Comparison of ENCODE assay signal across 13 cellular contexts in the genomic region with DNA sequence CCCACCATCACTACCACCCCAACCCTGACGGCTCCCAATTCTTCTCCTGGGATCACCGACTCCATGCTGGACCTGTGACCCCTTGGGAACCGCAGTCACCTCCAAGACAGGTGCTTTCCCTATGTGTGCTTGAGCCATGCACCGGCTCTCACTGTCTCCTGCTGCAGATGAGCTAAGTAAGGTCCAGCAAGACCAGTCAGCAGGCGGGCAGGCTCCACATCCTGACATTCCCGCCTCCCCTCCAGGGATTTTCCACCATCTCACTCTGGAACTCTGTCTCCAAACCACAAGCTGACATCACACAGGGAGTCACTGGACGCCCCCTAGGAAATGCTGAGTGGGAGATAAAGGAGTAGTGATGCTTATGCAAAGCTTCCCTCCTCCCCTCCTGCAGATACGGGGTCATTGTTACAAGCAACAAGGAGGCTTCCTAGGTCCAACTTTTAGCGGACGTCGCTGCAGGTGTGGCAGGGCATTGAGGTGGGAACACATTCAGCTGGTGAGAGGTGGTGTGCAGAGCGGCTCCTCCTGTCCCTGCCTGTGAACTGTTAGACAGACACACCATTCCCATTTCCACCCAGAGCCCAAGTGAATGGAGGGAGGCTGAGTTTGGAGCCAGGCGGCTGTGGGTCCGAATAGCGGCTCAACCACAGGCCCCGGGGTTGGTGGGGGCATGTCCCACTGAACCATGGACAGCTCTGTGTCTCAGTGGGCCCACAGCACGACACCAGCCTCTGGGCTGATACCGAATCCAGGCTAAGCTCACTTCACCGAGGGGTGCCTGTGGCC.
"Had no signal": no experiment of that assay in that cellular context is flagged by ENCODE, and none has a peak within 500 bp of the region (broad histone marks: within the 10 kb centered on the region; RNA-seq: fewer than 3 reads in every experiment).

No MANE protein-coding gene starts in this region.

- H3K9me3 ChIP-seq: psoas muscle, right lobe of liver, stomach, thoracic aorta had no signal

- H3K4me1 ChIP-seq: psoas muscle had no signal

- H3K27ac ChIP-seq: hepatocyte, psoas muscle, right lobe of liver, stomach, thoracic aorta had no signal

- H3K36me3 ChIP-seq: right lobe of liver, stomach, thoracic aorta had no signal

- ATAC-seq: naive thymus-derived CD8-positive, alpha-beta T cell; psoas muscle; right lobe of liver; T-helper 17 cell had no signal

- H3K4me3 ChIP-seq: hepatocyte, lung, psoas muscle, right lobe of liver, stomach, thoracic aorta had no signal

- DNase-seq: activated CD4-positive, alpha-beta T cell treated with anti-CD3 and anti-CD28 coated beads, Interleukin-2, amount 50 U/mL, for 1 hour; activated CD4-positive, CD25-positive, alpha-beta regulatory T cell; activated naive CD4-positive, alpha-beta T cell treated with anti-CD3 and anti-CD28 coated beads, Interleukin-2, amount 10 ng/mL, durations not matched to agents 7 days and 5 days; activated T-cell treated with anti-CD3 and anti-CD28 coated beads for 4 hours; naive thymus-derived CD8-positive, alpha-beta T cell; stimulated activated CD4-positive, alpha-beta T cell treated with anti-CD3 and anti-CD28 coated beads, Interleukin-4, amount 100 ng/mL, for 24 hours; stomach; T-helper 17 cell had no signal

- H3K27me3 ChIP-seq: hepatocyte, right lobe of liver had no signal
